In genomic region chr12:122123051-122123760, GRCh38 we compare ENCODE assay signal across 8 cellular contexts.
A peak's percentile ranks its signal among the peaks of the same experiment; 100 is the strongest.
DNase-seq lines count a peak whose midpoint lies in the region; TF ChIP-seq lines count a peak whose summit lies in the region.

No MANE protein-coding gene starts in this region.

- DNase-seq in NCI-H187 (lab: John Stamatoyannopoulos, UW) (peak; percentile 16 to 21), NCI-H187 treated with DMSO at 0.1 percent for 48 hours (lab: John Stamatoyannopoulos, UW) (no peak), NCI-H2107 treated with DMSO at 0.1 percent for 48 hours (lab: John Stamatoyannopoulos, UW; ENCODE audit: unreplicated experiment) (peak; percentile 37), cardiac fibroblast (ENCODE audit: low read depth in 2 of 2) (peak; percentile 70 to 85), left kidney (ENCODE audit: low read depth, low spot score) (peak; percentile 90), OCI-M2 (lab: John Stamatoyannopoulos, UW; ENCODE audit: unreplicated experiment) (no peak)
- peak; percentile 59 for DNase-seq in activated CD4-positive, CD25-positive, alpha-beta regulatory T cell treated with anti-CD3 and anti-CD28 coated beads, Interleukin-2, amount 50 U/mL, for 16 hours (ENCODE audit: low read depth, low spot score)
- DNase-seq in stimulated activated CD4-positive, alpha-beta T cell treated with anti-CD3 and anti-CD28 coated beads, Interleukin-2, amount 100 ng/mL, for 4 hours (ENCODE audit: low read depth): peak; percentile 62

- H3K4me3 ChIP-seq in cardiac fibroblast (replicated peaks in 1 of 2; ENCODE audit: low read depth in 2 of 2, low read length in 2 of 2): no peak overlapping the region

- TF ChIP-seq CTCF in cardiac fibroblast (IDR thresholded peaks at IDR 0.05; ENCODE audit: low read depth, low read length): peak; percentile 63

Comparison
In these comparisons a context has a peak if more than half of its experiments do, and no peak if none do; other contexts are left out.
1. DNase-seq: peak in NCI-H187 (2 of 2), NCI-H2107 treated with DMSO at 0.1 percent for 48 hours (single experiment), activated CD4-positive, CD25-positive, alpha-beta regulatory T cell treated with anti-CD3 and anti-CD28 coated beads, Interleukin-2, amount 50 U/mL, for 16 hours (single experiment), cardiac fibroblast (2 of 2), left kidney (single experiment) and stimulated activated CD4-positive, alpha-beta T cell treated with anti-CD3 and anti-CD28 coated beads, Interleukin-2, amount 100 ng/mL, for 4 hours (single experiment); none in NCI-H187 treated with DMSO at 0.1 percent for 48 hours (single experiment) and OCI-M2 (single experiment).